21 cellular contexts compared by ENCODE assay signal in genomic region chr6:156914171-156914570, GRCh38.
"Had no signal": no experiment of that assay in that cellular context is flagged by ENCODE, and none has a peak within 500 bp of the region (broad histone marks: within the 10 kb centered on the region; RNA-seq: fewer than 3 reads in every experiment).

No MANE protein-coding gene starts in this region.

- DNase-seq: activated CD4-positive, alpha-beta T cell treated with anti-CD3 and anti-CD28 coated beads for 4 hours; activated CD4-positive, alpha-beta T cell treated with anti-CD3 and anti-CD28 coated beads, Interleukin-2, amount 50 U/mL, for 48 hours; activated CD4-positive, CD25-positive, alpha-beta regulatory T cell; activated CD8-positive, alpha-beta memory T cell treated with anti-CD3 and anti-CD28 coated beads, Interleukin-2, amount 50 U/mL, for 48 hours; activated naive CD4-positive, alpha-beta T cell treated with Interleukin-2 at 50 U/mL for 16 hours; activated naive CD8-positive, alpha-beta T cell treated with anti-CD3 and anti-CD28 coated beads, Interleukin-2, amount 50 U/mL, for 24 hours; activated T-cell treated with anti-CD3 and anti-CD28 coated beads, Interleukin-2, amount 50 U/mL, for 4 hours; foreskin melanocyte; hypothalamus; left ventricle myocardium inferior; mammary epithelial cell; midbrain; posterior cingulate gyrus; retina; stimulated activated CD4-positive, alpha-beta T cell treated with anti-CD3 and anti-CD28 coated beads, Interleukin-2, amount 100 ng/mL, for 48 hours; stimulated activated CD8-positive, alpha-beta memory T cell treated with anti-CD3 and anti-CD28 coated beads, Interleukin-4, amount 100 ng/mL, for 48 hours; stimulated activated naive CD8-positive, alpha-beta T cell treated with anti-CD3 and anti-CD28 coated beads, Interleukin-15, amount 100 ng/mL, for 72 hours; T1000; tibial artery had no signal

- ATAC-seq: activated naive CD8-positive, alpha-beta T cell treated with anti-CD3 and anti-CD28 coated beads, Interleukin-2, amount 50 U/mL, for 24 hours; activated T-cell treated with anti-CD3 and anti-CD28 coated beads, Interleukin-2, amount 50 U/mL, for 4 hours; stimulated activated naive CD8-positive, alpha-beta T cell treated with anti-CD3 and anti-CD28 coated beads, Interleukin-15, amount 100 ng/mL, for 72 hours had no signal

- H3K4me3 ChIP-seq: left ventricle myocardium inferior, tibial artery had no signal

- H3K27me3 Mint-ChIP-seq: activated naive CD8-positive, alpha-beta T cell treated with anti-CD3 and anti-CD28 coated beads, Interleukin-2, amount 50 U/mL, for 24 hours; stimulated activated naive CD8-positive, alpha-beta T cell treated with anti-CD3 and anti-CD28 coated beads, Interleukin-15, amount 100 ng/mL, for 72 hours had no signal

- H3K27ac Mint-ChIP-seq: activated naive CD8-positive, alpha-beta T cell treated with anti-CD3 and anti-CD28 coated beads, Interleukin-2, amount 50 U/mL, for 24 hours had no signal

- H3K27ac ChIP-seq: left ventricle myocardium inferior, tibial artery had no signal

- H3K36me3 ChIP-seq: left ventricle myocardium inferior, tibial artery had no signal

- H3K27me3 ChIP-seq: tibial artery had no signal

- H3K9me3 Mint-ChIP-seq: activated naive CD8-positive, alpha-beta T cell treated with anti-CD3 and anti-CD28 coated beads, Interleukin-2, amount 50 U/mL, for 24 hours; activated T-cell treated with anti-CD3 and anti-CD28 coated beads, Interleukin-2, amount 50 U/mL, for 4 hours; neural crest cell; T-helper 1 cell treated with Interleukin-12 subunit alpha and Interleukin-12 subunit beta and Interleukin-4 antibody, amounts not matched to agents 30 μg/mL and 1 μg/mL, for 36 hours had no signal

- H3K4me3 Mint-ChIP-seq: activated naive CD8-positive, alpha-beta T cell treated with anti-CD3 and anti-CD28 coated beads, Interleukin-2, amount 50 U/mL, for 24 hours; activated T-cell treated with anti-CD3 and anti-CD28 coated beads, Interleukin-2, amount 50 U/mL, for 4 hours; neural crest cell; stimulated activated naive CD8-positive, alpha-beta T cell treated with anti-CD3 and anti-CD28 coated beads, Interleukin-15, amount 100 ng/mL, for 72 hours; T-helper 1 cell treated with Interleukin-12 subunit alpha and Interleukin-12 subunit beta and Interleukin-4 antibody, amounts not matched to agents 30 μg/mL and 1 μg/mL, for 36 hours had no signal
